12 cellular contexts compared by ENCODE assay signal in the genomic region with DNA sequence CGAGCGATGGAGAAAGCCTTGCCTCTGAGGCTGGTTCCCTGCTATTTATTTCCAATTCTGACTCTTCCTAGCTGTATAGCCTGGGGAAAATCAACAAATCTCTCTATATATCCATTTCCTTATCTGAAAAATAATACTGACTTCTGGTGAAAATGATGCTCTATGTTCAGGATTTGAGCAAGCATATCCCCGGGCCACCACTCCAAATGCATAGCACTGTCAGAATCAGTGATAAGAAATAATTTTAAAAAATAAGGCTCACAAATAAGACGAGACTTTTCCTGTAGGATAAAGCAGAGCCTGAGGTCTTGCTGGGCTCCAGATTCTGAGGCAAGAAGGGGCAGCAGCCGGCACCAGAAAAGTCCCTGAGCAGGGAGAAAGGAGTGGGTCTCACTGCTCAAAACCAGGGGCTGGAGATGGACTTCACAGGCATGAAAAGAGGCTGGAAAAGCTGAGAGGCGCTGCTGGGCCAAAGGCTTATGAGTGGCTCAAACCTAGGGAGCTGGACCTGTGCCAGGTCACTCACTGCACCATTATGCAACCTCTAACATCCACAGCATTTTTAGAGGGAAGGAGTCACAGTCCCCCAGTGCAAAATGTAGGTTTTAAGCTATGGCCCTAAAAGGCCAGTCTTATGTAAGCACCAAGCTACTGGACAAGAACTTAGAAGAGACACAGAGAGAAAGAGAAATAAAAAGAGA. TPM values are rescaled to one million over a fixed set of nuclear protein-coding genes. Genes with fewer than 3 reads are reported as not detected.
A peak's percentile ranks its signal among the peaks of the same experiment; 100 is the strongest.
DNase-seq lines count a peak whose midpoint lies in the region; FAIRE-seq and TF ChIP-seq lines count a peak whose summit lies in the region.
"Had no signal": no experiment of that assay in that cellular context is flagged by ENCODE, and none has a peak within 500 bp of the region (broad histone marks: within the 10 kb centered on the region; RNA-seq: fewer than 3 reads in every experiment).

No MANE protein-coding gene starts in this region.

- peak; percentile 30 for DNase-seq in DMS153 treated with DMSO at 0.1 percent for 48 hours (lab: John Stamatoyannopoulos, UW; ENCODE audit: unreplicated experiment)
- peak; percentile 19 for DNase-seq in HT1080 (ENCODE audit: low read depth)
- DNase-seq in SK-MEL-5 (ENCODE audit: low read depth, low spot score) = peak; percentile 22
- DNase-seq in iris pigment epithelial cell (ENCODE audit: low read depth) = peak; percentile 5
- DNase-seq in effector CD8-positive, alpha-beta T cell (lab: John Stamatoyannopoulos, UW) = no peak
- DNase-seq in HTR-8/SVneo (ENCODE audit: insufficient read length, low spot score) = no peak
- no peak for DNase-seq in glutamatergic neuron
- DNase-seq: amniotic stem cell; effector memory CD4-positive, alpha-beta T cell; NCI-H2107 had no signal

- H3K27me3 Mint-ChIP-seq in glutamatergic neuron (ENCODE audit: unreplicated experiment) = no peaks in the 10 kb centered on the region

- no peaks in the 10 kb centered on the region for H3K36me3 Mint-ChIP-seq in glutamatergic neuron (ENCODE audit: unreplicated experiment)
- H3K36me3 Mint-ChIP-seq: CD14-positive monocyte had no signal

- peaks cover 2% of the 10 kb centered on the region for H3K9me3 Mint-ChIP-seq in glutamatergic neuron (ENCODE audit: unreplicated experiment)

- in situ Hi-C loops in SK-MEL-5 (cut with HindIII; ENCODE audit: low pct_unique_long_range_greater_than_20kb, low sequenced_read_pairs) = no loop called here

- TF ChIP-seq CTCF in glutamatergic neuron (IDR thresholded peaks at IDR 0.05; ENCODE audit: partially characterized antibody, unreplicated experiment) = no peak

- H3K27ac Mint-ChIP-seq in glutamatergic neuron (ENCODE audit: unreplicated experiment) = no peak overlapping the region

- no peak for FAIRE-seq in HTR-8/SVneo (lab: Jason Lieb, UNC)
- FAIRE-seq: H1 had no signal

- no peak overlapping the region for H3K4me3 Mint-ChIP-seq in glutamatergic neuron (ENCODE audit: unreplicated experiment)
- H3K4me3 Mint-ChIP-seq: CD14-positive monocyte had no signal

- no peaks in the 10 kb centered on the region for H3K4me1 Mint-ChIP-seq in glutamatergic neuron (ENCODE audit: low read depth, unreplicated experiment)

RNA-seq across cellular contexts. Expression of a gene that starts 48.1 kb away (rescaled TPM):
- total RNA-seq in HT1080 (2014; rRNA removed; shearing (Covaris generic)) = not detected in 2 replicates
- polyA plus RNA-seq in HT1080 (2015; cell fraction: cytosol; rRNA removed) = not detected in 2 replicates
- not detected in 2 replicates for polyA plus RNA-seq in HT1080 (2015; cell fraction: nucleus; rRNA removed)
- not detected in 2 replicates for total RNA-seq in SK-MEL-5 (2014; rRNA removed; shearing (Covaris generic))
- polyA plus RNA-seq in SK-MEL-5 (2015; cell fraction: cytosol; rRNA removed) = not detected in 2 replicates
- polyA plus RNA-seq in SK-MEL-5 (2015; cell fraction: nucleus; rRNA removed) = not detected in 2 replicates
- total RNA-seq in glutamatergic neuron (ENCODE audit: unreplicated experiment) = not detected
- total RNA-seq: H1 had no signal
- polyA plus RNA-seq: CD14-positive monocyte, H1 had no signal

RNA-seq across cellular contexts. Expression of a gene that starts 54.4 kb away (rescaled TPM):
- total RNA-seq in HT1080 (2014; rRNA removed; shearing (Covaris generic)) = not detected in 2 replicates
- polyA plus RNA-seq in HT1080 (2015; cell fraction: cytosol; rRNA removed) = not detected in 2 replicates
- not detected in 2 replicates for polyA plus RNA-seq in HT1080 (2015; cell fraction: nucleus; rRNA removed)
- 0.26 TPM in 1 of 2 replicates, not detected in the other for total RNA-seq in SK-MEL-5 (2014; rRNA removed; shearing (Covaris generic))
- polyA plus RNA-seq in SK-MEL-5 (2015; cell fraction: cytosol; rRNA removed) = 0.15 and 0.60 TPM in 2 replicates
- polyA plus RNA-seq in SK-MEL-5 (2015; cell fraction: nucleus; rRNA removed) = not detected in 2 replicates
- total RNA-seq in glutamatergic neuron (ENCODE audit: unreplicated experiment) = 1.2 TPM
- total RNA-seq: H1 had no signal
- polyA plus RNA-seq: CD14-positive monocyte, H1 had no signal

Comparison
In these comparisons a context has a peak if more than half of its experiments do, and no peak if none do; other contexts are left out.
1. DNase-seq: peak in DMS153 treated with DMSO at 0.1 percent for 48 hours (single experiment), HT1080 (single experiment), SK-MEL-5 (single experiment) and iris pigment epithelial cell (single experiment); none in effector CD8-positive, alpha-beta T cell (single experiment), HTR-8/SVneo (single experiment) and glutamatergic neuron (single experiment).